25 cellular contexts compared by ENCODE assay signal in genomic region chr10:125627646-125628045, GRCh38. TPM values are rescaled to one million over a fixed set of nuclear protein-coding genes. Genes with fewer than 3 reads are reported as not detected.
DNase-seq lines count a peak whose midpoint lies in the region; ATAC-seq and TF ChIP-seq lines count a peak whose summit lies in the region.
"Had no signal": no experiment of that assay in that cellular context is flagged by ENCODE, and none has a peak within 500 bp of the region (broad histone marks: within the 10 kb centered on the region; RNA-seq: fewer than 3 reads in every experiment).

No MANE protein-coding gene starts in this region.

- H4K8ac ChIP-seq in mesendoderm (ENCODE audit: low read depth, low read length), result no peak overlapping the region

- no CpG with 5 or more reads among the region's 4 CpGs for WGBS in mesendoderm (ENCODE audit: extremely low coverage, insufficient coverage, low lambda C conversion rate)

- intact Hi-C loops in lower lobe of right lung (cut with DNase I), result no loop called here

- no peaks in the 10 kb centered on the region for H3K79me2 ChIP-seq in Karpas-422 (ENCODE audit: low read length)
- H3K79me2 ChIP-seq in mesendoderm (ENCODE audit: control insufficient read depth, insufficient read depth, low read length), result no peaks in the 10 kb centered on the region

- no peak overlapping the region for H2BK120ac ChIP-seq in mesendoderm (ENCODE audit: low read depth, low read length)

- no peak for ATAC-seq in GM19035 (IDR thresholded peaks at IDR 0.05; ENCODE audit: unreplicated experiment)
- ATAC-seq in lower lobe of right lung, result no peak
- ATAC-seq: GM23338, HCT116 had no signal

- H4K20me1 ChIP-seq in Karpas-422 (ENCODE audit: insufficient read depth, low read depth, low read length), result no peaks in the 10 kb centered on the region
- H4K20me1 ChIP-seq: BLaER1 treated with 17β-estradiol and CSF1 and Interleukin-3, amounts not matched to agents 10 nM and 100 nM had no signal

- H2BK15ac ChIP-seq in mesendoderm (replicated peaks; ENCODE audit: low read depth), result no peak overlapping the region

- H3K18ac ChIP-seq in mesendoderm (ENCODE audit: low read length), result no peak overlapping the region

- no peaks in the 10 kb centered on the region for H3K79me1 ChIP-seq in mesendoderm (ENCODE audit: low read length)

- no peaks in the 10 kb centered on the region for H3K9me2 ChIP-seq in Karpas-422 (replicated peaks; ENCODE audit: insufficient read depth, low read length)

- DNase-seq in NCI-H82 (lab: John Stamatoyannopoulos, UW) (peak; percentile 10), NCI-H82 treated with DMSO at 0.1 percent for 48 hours (lab: John Stamatoyannopoulos, UW; ENCODE audit: unreplicated experiment) (no peak), Karpas-422 (peak; percentile 39), coronary artery (ENCODE audit: low spot score) (peak; percentile 12), mesendoderm (peak; percentile 80), Peyer's patch (no peak), lower lobe of right lung (no peak)
- DNase-seq: ACHN; AML-193; BE2C; CD4-positive, alpha-beta T cell; CD8-positive, alpha-beta memory T cell; DMS53; DMS79 treated with DMSO at 0.1 percent for 48 hours; GF-D8; H9 had no signal

- H3K4me2 ChIP-seq in Karpas-422 (ENCODE audit: low read depth, low read length, poor library complexity, severe bottlenecking) (no peak overlapping the region), mesendoderm (ENCODE audit: low read length) (no peak overlapping the region)
- H3K4me2 ChIP-seq: BLaER1 treated with 17β-estradiol and CSF1 and Interleukin-3, amounts not matched to agents 10 nM and 100 nM; GM23338 had no signal

- H2AFZ ChIP-seq in Karpas-422 (ENCODE audit: low read length), result no peak overlapping the region

- H3K4me3 ChIP-seq in Karpas-422 (ENCODE audit: low read length), result no peak overlapping the region
- no peak overlapping the region for H3K4me3 ChIP-seq in coronary artery
- H3K4me3 ChIP-seq in mesendoderm (ENCODE audit: low read length), result no peak overlapping the region
- no peak overlapping the region for H3K4me3 ChIP-seq in Peyer's patch
- no peak overlapping the region for H3K4me3 ChIP-seq in lower lobe of right lung
- H3K4me3 ChIP-seq: BLaER1 treated with 17β-estradiol and CSF1 and Interleukin-3, amounts not matched to agents 10 nM and 100 nM; GM23338 had no signal

- TF ChIP-seq CTCF in coronary artery (IDR thresholded peaks at IDR 0.05) (no peak), Peyer's patch (IDR thresholded peaks at IDR 0.05) (no peak), lower lobe of right lung (IDR thresholded peaks at IDR 0.05) (no peak)

- H4K5ac ChIP-seq in mesendoderm (ENCODE audit: low read length), result no peak overlapping the region

- no peak for TF ChIP-seq POLR2A in Peyer's patch (IDR thresholded peaks at IDR 0.05)

- H3K27ac ChIP-seq in Karpas-422 (ENCODE audit: low read length) (no peak overlapping the region), coronary artery (no peak overlapping the region), mesendoderm (ENCODE audit: low read depth, low read length) (no peak overlapping the region), Peyer's patch (no peak overlapping the region), lower lobe of right lung (no peak overlapping the region)
- H3K27ac ChIP-seq: 22Rv1; BLaER1 treated with 17β-estradiol and CSF1 and Interleukin-3, amounts not matched to agents 10 nM and 100 nM had no signal

- no peak overlapping the region for H3K56ac ChIP-seq in mesendoderm (ENCODE audit: low read length)

- H3K9ac ChIP-seq in Karpas-422 (ENCODE audit: low read length), result no peak overlapping the region
- no peak overlapping the region for H3K9ac ChIP-seq in mesendoderm (ENCODE audit: low read length)
- H3K9ac ChIP-seq: BLaER1 treated with 17β-estradiol and CSF1 and Interleukin-3, amounts not matched to agents 10 nM and 100 nM had no signal

- H3K27me3 ChIP-seq in Karpas-422 (ENCODE audit: low read length) (no peaks in the 10 kb centered on the region), mesendoderm (ENCODE audit: insufficient read depth, low read length, poor library complexity) (no peaks in the 10 kb centered on the region), Peyer's patch (no peaks in the 10 kb centered on the region), lower lobe of right lung (ENCODE audit: low read depth) (no peaks in the 10 kb centered on the region)
- H3K27me3 ChIP-seq: BE2C; BLaER1 treated with 17β-estradiol and CSF1 and Interleukin-3, amounts not matched to agents 10 nM and 100 nM had no signal

- H3K4me1 ChIP-seq in Karpas-422 (ENCODE audit: low read length) (no peaks in the 10 kb centered on the region), mesendoderm (ENCODE audit: control insufficient read depth, low read depth, low read length) (peaks cover 4% of the 10 kb centered on the region), Peyer's patch (no peaks in the 10 kb centered on the region), lower lobe of right lung (no peaks in the 10 kb centered on the region)
- H3K4me1 ChIP-seq: BE2C had no signal

- H3K9me3 ChIP-seq in Karpas-422 (ENCODE audit: low read length) (no peaks in the 10 kb centered on the region), Peyer's patch (no peaks in the 10 kb centered on the region), lower lobe of right lung (no peaks in the 10 kb centered on the region)
- H3K9me3 ChIP-seq: BE2C; BLaER1 treated with 17β-estradiol and CSF1 and Interleukin-3, amounts not matched to agents 10 nM and 100 nM had no signal

- no peaks in the 10 kb centered on the region for H3K36me3 ChIP-seq in Karpas-422 (ENCODE audit: insufficient read depth, low read length)
- H3K36me3 ChIP-seq in mesendoderm (ENCODE audit: control insufficient read depth, insufficient read depth, low read length), result no peaks in the 10 kb centered on the region
- H3K36me3 ChIP-seq in Peyer's patch, result no peaks in the 10 kb centered on the region
- no peaks in the 10 kb centered on the region for H3K36me3 ChIP-seq in lower lobe of right lung
- H3K36me3 ChIP-seq: BE2C; BLaER1 treated with 17β-estradiol and CSF1 and Interleukin-3, amounts not matched to agents 10 nM and 100 nM had no signal

- no peak overlapping the region for H3K23ac ChIP-seq in mesendoderm (ENCODE audit: low read length)

- no peak overlapping the region for H2AK5ac ChIP-seq in mesendoderm (ENCODE audit: low read length)

- no peak overlapping the region for H2BK5ac ChIP-seq in mesendoderm (ENCODE audit: low read length)

- H3K4ac ChIP-seq in mesendoderm (ENCODE audit: low read depth, low read length), result no peak overlapping the region

RNA-seq across cellular contexts. Expression of gene TEX36, which starts 55.3 kb away (rescaled TPM):
- not detected in 2 replicates for total RNA-seq in Karpas-422 (2014; rRNA removed; shearing (Covaris generic); ENCODE audit: low replicate concordance)
- polyA plus RNA-seq in mesendoderm (2013, experiment 1 of 2), result not detected
- not detected for polyA plus RNA-seq in mesendoderm (2013, experiment 2 of 2)
- total RNA-seq in Peyer's patch (not detected), lower lobe of right lung (not detected)
- total RNA-seq: CD4-positive, alpha-beta T cell; CD8-positive, alpha-beta memory T cell; Daoy; G401; GM23338; H4; H9 had no signal
- polyA plus RNA-seq: CD14-positive monocyte; CD8-positive, alpha-beta memory T cell; GM23338 had no signal

Comparison
In these comparisons a context has a peak if more than half of its experiments do, and no peak if none do; other contexts are left out.
1. DNase-seq: peak in NCI-H82 (single experiment), Karpas-422 (single experiment), coronary artery (single experiment) and mesendoderm (single experiment); none in NCI-H82 treated with DMSO at 0.1 percent for 48 hours (single experiment), Peyer's patch (0 of 3) and lower lobe of right lung (single experiment).